Comparison of ENCODE assay signal across 12 cellular contexts in the genomic region with DNA sequence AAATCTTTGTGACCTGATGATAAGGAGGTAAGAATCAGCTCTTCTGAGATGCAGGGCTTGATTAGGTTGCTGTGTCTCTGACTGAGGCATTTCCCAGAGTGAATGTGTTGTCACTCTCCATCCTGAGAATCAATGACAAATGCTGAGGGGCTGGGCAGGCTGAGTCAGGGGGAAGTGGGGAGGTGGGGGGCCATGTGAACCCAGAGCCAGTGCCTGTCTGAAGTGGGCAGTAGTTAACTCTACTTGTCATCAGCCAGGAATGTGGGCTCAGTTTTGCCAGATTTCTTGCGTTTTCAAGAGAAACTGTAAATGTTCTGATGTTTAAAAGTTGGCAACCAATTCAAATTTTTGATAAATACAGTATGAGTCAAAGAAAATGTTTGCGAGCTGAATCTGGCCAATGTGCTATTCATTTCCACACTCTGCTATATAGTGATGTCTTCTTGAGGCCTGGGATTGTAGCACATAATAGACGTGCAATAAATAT. TPM values are rescaled to one million over a fixed set of nuclear protein-coding genes. Genes with fewer than 3 reads are reported as not detected.
DNase-seq lines count a peak whose midpoint lies in the region; ATAC-seq, FAIRE-seq and TF ChIP-seq lines count a peak whose summit lies in the region.
"Had no signal": no experiment of that assay in that cellular context is flagged by ENCODE, and none has a peak within 500 bp of the region (broad histone marks: within the 10 kb centered on the region; RNA-seq: fewer than 3 reads in every experiment).

No MANE protein-coding gene starts in this region.

- peaks cover 68% of the 10 kb centered on the region for H3K4me1 ChIP-seq in PC-3 (ENCODE audit: insufficient read depth, low read length)
- H3K4me1 ChIP-seq in endothelial cell of umbilical vein (ENCODE audit: control insufficient read depth, extremely low read depth, insufficient read depth, low read length): peaks cover 33% of the 10 kb centered on the region
- H3K4me1 ChIP-seq in HAP-1: no peaks in the 10 kb centered on the region

- BruUV-seq in PC-3 (replicated peaks; lab: Mats Ljungman, UMichigan) (no TSS peak), endothelial cell of umbilical vein (replicated peaks; lab: Mats Ljungman, UMichigan) (no TSS peak)

- H3K79me2 ChIP-seq in PC-3 (ENCODE audit: low read length) (peaks cover 32% of the 10 kb centered on the region), endothelial cell of umbilical vein (ENCODE audit: control insufficient read depth, insufficient read depth, low read length) (peaks cover 5% of the 10 kb centered on the region)

- H3K27me3 ChIP-seq in BJ (ENCODE audit: control insufficient read depth, insufficient read depth, low read length) (no peaks in the 10 kb centered on the region), PC-3 (ENCODE audit: low read length) (no peaks in the 10 kb centered on the region), endothelial cell of umbilical vein (ENCODE audit: control insufficient read depth in 2 of 2, insufficient read depth in 2 of 2, low read length in 2 of 2) (peaks cover 0 to 5% of the 10 kb centered on the region in 2 experiments), HAP-1 (ENCODE audit: low read depth) (peaks cover 32% of the 10 kb centered on the region), dorsolateral prefrontal cortex (peaks cover 5 to 33% (median 24%) of the 10 kb centered on the region in 45 donors)

- DNase-seq in BJ (ENCODE audit: low read depth) (peak; percentile 89), PC-3 (peak; percentile 96), endothelial cell of umbilical vein (ENCODE audit: low read depth, low spot score) (peak; percentile 81), myocyte (ENCODE audit: low read depth) (peak; percentile 60), NCI-H2029 (lab: John Stamatoyannopoulos, UW) (no peak), HAP-1 (ENCODE audit: low spot score in 2 of 2) (no peak), dorsolateral prefrontal cortex (no peak)
- DNase-seq: activated naive CD4-positive, alpha-beta T cell treated with anti-CD3 and anti-CD28 coated beads for 36 hours; CD4-positive, alpha-beta T cell; upper lobe of right lung had no signal

- H3K4me3 ChIP-seq in BJ (ENCODE audit: low read depth, low read length): no peak overlapping the region
- peak overlapping the region; percentile 41; the same call in 1 of the 2 replicates for H3K4me3 ChIP-seq in PC-3 (ENCODE audit: low read length)
- H3K4me3 ChIP-seq in endothelial cell of umbilical vein (replicated peaks in 1 of 3; ENCODE audit: insufficient read depth in 1 of 3, low read depth in 1 of 3, low read length in 3 of 3): no peak overlapping the region
- H3K4me3 ChIP-seq in HAP-1: no peak overlapping the region
- no peak overlapping the region for H3K4me3 ChIP-seq in dorsolateral prefrontal cortex
- H3K4me3 ChIP-seq: skin epidermis, upper lobe of right lung had no signal

- H3K4me2 ChIP-seq in PC-3 (ENCODE audit: low read length): peak overlapping the region; percentile 80
- peak overlapping the region; percentile 40 for H3K4me2 ChIP-seq in endothelial cell of umbilical vein (ENCODE audit: insufficient read depth, low read length)

- POLR2A ChIA-PET in BJ (lab: Charles Lee): no interaction called here
- POLR2A ChIA-PET in PC-3 (lab: Charles Lee; ENCODE audit: unreplicated experiment): interaction anchor here (0.6 to 0.7 kb wide), 3 partner anchors 27 to 95 kb away, joined by 3 to 20 read pairs (median 3); no protein-coding TSS in a partner anchor
- POLR2A ChIA-PET in endothelial cell of umbilical vein (lab: Charles Lee): interaction anchor here (0.6 kb wide), 1 partner anchor 122 kb away, joined by 3 read pairs; no protein-coding TSS in a partner anchor

- dilution Hi-C loops in endothelial cell of umbilical vein (cut with MboI; ENCODE audit: extremely low pct_ligation_motif_present, low sequenced_read_pairs): no loop called here

- in situ Hi-C loops in HAP-1 (cut with MboI; ENCODE audit: low sequenced_read_pairs): no loop called here

- no peak overlapping the region for H2AFZ ChIP-seq in PC-3 (ENCODE audit: low read length)
- no peak overlapping the region for H2AFZ ChIP-seq in endothelial cell of umbilical vein (ENCODE audit: low read depth, low read length)

- H3K9me2 ChIP-seq in PC-3 (replicated peaks; ENCODE audit: low read length): no peaks in the 10 kb centered on the region

- no peak for TF ChIP-seq POLR2A in endothelial cell of umbilical vein (IDR thresholded peaks at IDR 0.05; ENCODE audit: low read depth, low read length)

- H3K9ac ChIP-seq in PC-3 (ENCODE audit: low read length) (peak overlapping the region; percentile 71), endothelial cell of umbilical vein (replicated peaks; ENCODE audit: extremely low read depth, insufficient read depth, low read length) (peak overlapping the region; percentile 30)

- intact Hi-C loops in PC-3 (cut with micrococcal nuclease): loop anchor here (2.0 to 5.0 kb wide), 2 partner anchors 35 to 91 kb away; no protein-coding TSS in a partner anchor
- intact Hi-C loops in endothelial cell of umbilical vein (cut with micrococcal nuclease): loop anchor here (2.0 kb wide), 3 partner anchors 19 to 123 kb away; a partner anchor contains a TSS
- intact Hi-C loops in dorsolateral prefrontal cortex (cut with DNase I): no loop called here

- H3K9me3 ChIP-seq in PC-3 (ENCODE audit: low read length) (no peaks in the 10 kb centered on the region), endothelial cell of umbilical vein (replicated peaks; ENCODE audit: control insufficient read depth, insufficient read depth, low read length) (no peaks in the 10 kb centered on the region), HAP-1 (no peaks in the 10 kb centered on the region; the same call in 1 of the 2 replicates)
- H3K9me3 ChIP-seq: upper lobe of right lung had no signal

- no peak for TF ChIP-seq CTCF in BJ (IDR thresholded peaks at IDR 0.05; ENCODE audit: insufficient read depth, low read depth, low read length)
- no peak for TF ChIP-seq CTCF in PC-3 (conservative IDR thresholded peaks at IDR 0.05; ENCODE audit: low read depth, low read length)
- no peak for TF ChIP-seq CTCF in endothelial cell of umbilical vein (IDR thresholded peaks at IDR 0.05; ENCODE audit: extremely low read depth in 1 of 2, insufficient read depth in 1 of 2, low read depth in 1 of 2, low read length in 2 of 2)
- TF ChIP-seq CTCF in dorsolateral prefrontal cortex (IDR thresholded peaks at IDR 0.05 in 54 of 56, conservative IDR thresholded peaks at IDR 0.05 in 2 of 56; ENCODE audit: low read depth in 1 of 56, partially characterized antibody in 56 of 56): no peak

- no peaks in the 10 kb centered on the region for H4K20me1 ChIP-seq in PC-3 (ENCODE audit: low read length)
- no peaks in the 10 kb centered on the region for H4K20me1 ChIP-seq in endothelial cell of umbilical vein (replicated peaks; ENCODE audit: control insufficient read depth, extremely low read depth, insufficient read depth, low read length)

- H3K27ac ChIP-seq in PC-3 (ENCODE audit: low read length) (peak overlapping the region; percentile 94), endothelial cell of umbilical vein (ENCODE audit: insufficient read depth, low read depth, low read length) (peak overlapping the region; percentile 64), dorsolateral prefrontal cortex (no peak overlapping the region)
- H3K27ac ChIP-seq: upper lobe of right lung had no signal

- ATAC-seq in PC-3: peak; percentile 67
- no peak for ATAC-seq in HG03571 (IDR thresholded peaks at IDR 0.05; ENCODE audit: unreplicated experiment)
- ATAC-seq: upper lobe of right lung had no signal

- CTCF ChIA-PET in BJ (lab: Yijun Ruan, JAX) (interaction anchor here (0.6 to 1.2 kb wide), 2 partner anchors 40 to 316 kb away, joined by 3 to 4 read pairs; no protein-coding TSS in a partner anchor), PC-3 (lab: Charles Lee) (no interaction called here), endothelial cell of umbilical vein (lab: Charles Lee) (interaction anchor here (1.6 to 1.8 kb wide), 2 partner anchors 11 to 39 kb away, joined by 6 to 10 read pairs; no protein-coding TSS in a partner anchor)

- H3K36me3 ChIP-seq in BJ (ENCODE audit: control insufficient read depth, insufficient read depth, low read length): no peaks in the 10 kb centered on the region
- no peaks in the 10 kb centered on the region for H3K36me3 ChIP-seq in PC-3 (ENCODE audit: low read depth, low read length)
- H3K36me3 ChIP-seq in endothelial cell of umbilical vein (ENCODE audit: control insufficient read depth in 2 of 2, extremely low read depth in 1 of 2, insufficient read depth in 2 of 2, low read length in 2 of 2): no peaks in the 10 kb centered on the region
- H3K36me3 ChIP-seq in HAP-1 (replicated peaks): no peaks in the 10 kb centered on the region
- H3K36me3 ChIP-seq: upper lobe of right lung had no signal

- no peak for FAIRE-seq in endothelial cell of umbilical vein (lab: Jason Lieb, UNC)

- no peaks in the 10 kb centered on the region for H3K9me1 ChIP-seq in endothelial cell of umbilical vein (replicated peaks; ENCODE audit: control insufficient read depth, extremely low read depth, insufficient read depth, low read length)

- peaks cover 9% of the 10 kb centered on the region for H3F3A ChIP-seq in PC-3 (ENCODE audit: low read length, unreplicated experiment)

TF ChIP-seq in endothelial cell of umbilical vein, 7 proteins besides CTCF, POLR2A, EP300 and RAD21 (continues in another document):
- no peak for TF ChIP-seq MYC (IDR thresholded peaks at IDR 0.05; ENCODE audit: low read depth, low read length)
- peak; percentile 35 for TF ChIP-seq POLR2AphosphoS5 (IDR thresholded peaks at IDR 0.05; ENCODE audit: insufficient read depth, low read depth, low read length)
- TF ChIP-seq EZH2 (IDR thresholded peaks at IDR 0.05; ENCODE audit: borderline replicate concordance, low read depth, low read length, severe bottlenecking): no peak
- peak; percentile 91 for TF ChIP-seq GATA2 (IDR thresholded peaks at IDR 0.05; ENCODE audit: insufficient read depth, insufficient read length, low read depth, low read length)
- peak; percentile 95 for TF ChIP-seq FOS (IDR thresholded peaks at IDR 0.05; ENCODE audit: borderline replicate concordance, insufficient read depth, low read length)
- TF ChIP-seq JUN (IDR thresholded peaks at IDR 0.05; ENCODE audit: borderline replicate concordance, insufficient read depth, insufficient read length, low read depth): peak; percentile 20

RNA-seq across cellular contexts. Expression of a gene that starts 3.1 kb away (rescaled TPM):
- polyA plus RNA-seq in BJ (2011; rRNA removed): 1.1 and 1.4 TPM in 2 replicates
- polyA minus RNA-seq in BJ (2011; rRNA and poly(A)+ RNA removed): 0.87 and 1.9 TPM in 2 replicates
- total RNA-seq in PC-3 (2014; rRNA removed): 0.92 and 2.4 TPM in 2 replicates
- 2.9 and 3.4 TPM in 2 replicates for total RNA-seq in endothelial cell of umbilical vein
- polyA plus RNA-seq in endothelial cell of umbilical vein: 3.9 TPM in 2 replicates
- 5.8 and 5.9 TPM in 2 replicates for polyA plus RNA-seq in endothelial cell of umbilical vein (2011; cell fraction: cytosol; rRNA removed)
- 8.2 and 9.0 TPM in 2 replicates for polyA plus RNA-seq in endothelial cell of umbilical vein (2011; cell fraction: nucleus; rRNA removed)
- polyA plus RNA-seq in endothelial cell of umbilical vein (2012): 3.2 and 7.9 TPM in 2 replicates
- 8.9 and 10.9 TPM in 2 replicates for polyA minus RNA-seq in endothelial cell of umbilical vein
- polyA minus RNA-seq in endothelial cell of umbilical vein (2011; cell fraction: cytosol; rRNA and poly(A)+ RNA removed): not detected
- polyA minus RNA-seq in endothelial cell of umbilical vein (2011; cell fraction: nucleus; rRNA and poly(A)+ RNA removed): 6.1 and 6.3 TPM in 2 replicates
- total RNA-seq in myocyte: 3.6 and 5.1 TPM in 2 replicates
- 2.8 TPM for polyA plus RNA-seq in myocyte (2012)
- total RNA-seq in dorsolateral prefrontal cortex: under 1 TPM in 14 of 120 experiments, not detected in 106; 0.07 to 0.91 (median 0.18) TPM
- total RNA-seq: activated naive CD4-positive, alpha-beta T cell treated with anti-CD3 and anti-CD28 coated beads for 36 hours; CD4-positive, alpha-beta T cell had no signal

Comparison
In these comparisons a context has a peak if more than half of its experiments do, and no peak if none do; other contexts are left out.
1. DNase-seq: peak in BJ (single experiment), PC-3 (single experiment), endothelial cell of umbilical vein (single experiment) and myocyte (single experiment); none in NCI-H2029 (single experiment), HAP-1 (0 of 2) and dorsolateral prefrontal cortex (0 of 10).
2. H3K27ac ChIP-seq: peak in PC-3 (single experiment) and endothelial cell of umbilical vein (single experiment); none in dorsolateral prefrontal cortex (0 of 59).
3. intact Hi-C loops: an anchor here in PC-3 (2.0 to 5.0 kb wide) and endothelial cell of umbilical vein (2.0 kb wide); none called in dorsolateral prefrontal cortex.